7 cellular contexts compared by ENCODE assay signal in the genomic region with DNA sequence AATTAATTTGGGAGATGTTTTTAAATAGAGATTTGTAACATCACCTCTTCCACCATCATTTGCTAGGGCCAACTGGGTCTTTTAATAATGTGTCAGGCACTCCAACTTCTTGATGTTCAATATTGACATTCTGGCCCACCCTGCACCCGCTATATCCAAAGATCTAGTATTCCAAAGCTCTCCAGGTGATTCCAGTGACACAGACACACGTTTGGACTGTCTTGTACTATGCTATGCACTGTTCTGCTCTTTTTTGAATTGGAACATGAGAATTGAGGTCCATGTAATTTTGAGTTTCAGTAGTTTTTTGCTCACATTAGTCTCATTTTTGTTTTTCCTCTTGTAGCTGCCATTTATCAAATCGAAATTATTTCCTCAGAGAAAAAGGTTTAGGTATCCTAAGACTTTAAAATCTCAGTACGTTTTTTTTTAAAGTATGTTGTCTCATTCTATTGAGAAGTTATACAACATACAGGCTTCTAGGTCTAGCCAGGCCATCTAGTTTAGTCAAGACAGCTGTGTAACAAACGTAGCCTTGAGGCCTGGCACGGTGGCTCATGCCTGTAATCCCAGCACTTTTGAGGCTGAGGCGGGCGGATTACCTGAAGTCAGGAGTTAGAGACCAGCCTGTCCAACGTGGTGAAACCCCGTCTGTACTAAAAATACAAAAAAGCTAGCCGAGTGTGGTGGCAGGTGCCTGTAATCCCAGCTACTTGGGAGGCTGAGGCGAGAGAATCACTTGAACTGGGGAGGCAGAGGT. TPM values are rescaled to one million over a fixed set of nuclear protein-coding genes. Genes with fewer than 3 reads are reported as not detected.
DNase-seq lines count a peak whose midpoint lies in the region; ATAC-seq and TF ChIP-seq lines count a peak whose summit lies in the region.

No MANE protein-coding gene starts in this region.

- H3K36me3 Mint-ChIP-seq in H9 (ENCODE audit: insufficient read depth in 1 of 3, low read depth in 3 of 3) = peaks cover 1 to 20% (median 5%) of the 10 kb centered on the region in 3 experiments; a peak in 6 of 7 replicates
- H3K36me3 Mint-ChIP-seq in stimulated activated memory B cell treated with anti-CD40 and anti-IgM and Interleukin-4, amounts not matched to agents 10 μg/mL and 1 μg/mL and 100 μg/mL, for 72 hours = peaks cover 20% of the 10 kb centered on the region

- H3K36me3 ChIP-seq in hepatocyte (replicated peaks; ENCODE audit: insufficient read depth, low read depth) = no peaks in the 10 kb centered on the region

- H4K8ac ChIP-seq in H9 (replicated peaks; ENCODE audit: insufficient read length, low read depth, low read length) = no peak overlapping the region

- H3K27me3 ChIP-seq in H9 (ENCODE audit: insufficient read depth, low read length) (no peaks in the 10 kb centered on the region), hepatocyte (no peaks in the 10 kb centered on the region)

- H2AFZ ChIP-seq in H9 (ENCODE audit: low read length) (no peak overlapping the region), hepatocyte (no peak overlapping the region)

- H4K5ac ChIP-seq in H9 (ENCODE audit: insufficient read length, low read depth, low read length) = no peak overlapping the region

- POLR2A ChIA-PET in HEK293T (lab: Yijun Ruan, JAX) = interaction anchor here (0.6 to 9.7 kb wide), 3 partner anchors 26 to 221 kb away, joined by 3 to 128 read pairs (median 4); partner anchors contain the start of genes TBCC and UBR2

- peaks cover 25 to 30% of the 10 kb centered on the region in 2 experiments for H3K4me1 Mint-ChIP-seq in H9
- peaks cover 30% of the 10 kb centered on the region for H3K4me1 Mint-ChIP-seq in stimulated activated memory B cell treated with anti-CD40 and anti-IgM and Interleukin-4, amounts not matched to agents 10 μg/mL and 1 μg/mL and 100 μg/mL, for 72 hours

- H4K91ac ChIP-seq in H9 (ENCODE audit: insufficient read length, low read depth, low read length) = no peak overlapping the region

- H3K4me1 ChIP-seq in H9 (ENCODE audit: insufficient read depth, low read length) (peaks cover 3% of the 10 kb centered on the region; the same call in 1 of the 2 replicates), hepatocyte (ENCODE audit: insufficient read depth) (peaks cover 39% of the 10 kb centered on the region)

- peak overlapping the region in 2 of 3 experiments; percentile 62 to 98; a peak in 5 of 7 replicates for H3K27ac Mint-ChIP-seq in H9
- no peak overlapping the region for H3K27ac Mint-ChIP-seq in stimulated activated memory B cell treated with anti-CD40 and anti-IgM and Interleukin-4, amounts not matched to agents 10 μg/mL and 1 μg/mL and 100 μg/mL, for 72 hours

- no peak overlapping the region for H3K4ac ChIP-seq in H9 (ENCODE audit: low read depth, low read length)

- DNase-seq in H9 (no peak), hepatocyte (ENCODE audit: low spot score) (no peak), HEK293T (ENCODE audit: extremely low spot score) (no peak), AG08395 (ENCODE audit: low spot score) (no peak)

- H3K56ac ChIP-seq in H9 (ENCODE audit: insufficient read length, low read depth, low read length) = no peak overlapping the region

- CTCF ChIA-PET in HEK293T (lab: Yijun Ruan, JAX) = no interaction called here

- no peaks in the 10 kb centered on the region for H3K9me3 Mint-ChIP-seq in H9
- no peaks in the 10 kb centered on the region for H3K9me3 Mint-ChIP-seq in stimulated activated memory B cell treated with anti-CD40 and anti-IgM and Interleukin-4, amounts not matched to agents 10 μg/mL and 1 μg/mL and 100 μg/mL, for 72 hours

- no peaks in the 10 kb centered on the region for H3K9me2 ChIP-seq in hepatocyte (replicated peaks; ENCODE audit: insufficient read depth)

- no peak overlapping the region for H3T11ph ChIP-seq in H9 (ENCODE audit: low read length)

- peaks cover 3% of the 10 kb centered on the region for H3K79me1 ChIP-seq in H9 (ENCODE audit: insufficient read depth, low read depth, low read length, poor library complexity, severe bottlenecking)

- peak overlapping the region; percentile 93 to 95 for H3K4me3 Mint-ChIP-seq in H9
- H3K4me3 Mint-ChIP-seq in stimulated activated memory B cell treated with anti-CD40 and anti-IgM and Interleukin-4, amounts not matched to agents 10 μg/mL and 1 μg/mL and 100 μg/mL, for 72 hours = peak overlapping the region; percentile 95

- H3K4me2 ChIP-seq in H9 (ENCODE audit: insufficient read depth, insufficient read length, low read length) = peak overlapping the region; percentile 69
- H3K4me2 ChIP-seq in hepatocyte = peak overlapping the region; percentile 84

- no peaks in the 10 kb centered on the region for H3K23me2 ChIP-seq in H9 (ENCODE audit: insufficient read length, low read depth, low read length, poor library complexity, severe bottlenecking)

- TF ChIP-seq CTCF in H9 (conservative IDR thresholded peaks at IDR 0.05) (no peak), VCaP (conservative IDR thresholded peaks at IDR 0.05) (no peak), hepatocyte (IDR thresholded peaks at IDR 0.05; ENCODE audit: poor library complexity) (no peak)

- no peak overlapping the region for H2BK15ac ChIP-seq in H9 (ENCODE audit: low read depth, low read length)

- no peaks in the 10 kb centered on the region for H4K20me1 ChIP-seq in H9 (ENCODE audit: control insufficient read depth, insufficient read depth, insufficient read length)
- peaks cover 11% of the 10 kb centered on the region for H4K20me1 ChIP-seq in hepatocyte (ENCODE audit: insufficient read depth, poor library complexity, severe bottlenecking)

- H3K79me2 ChIP-seq in H9 (ENCODE audit: insufficient read depth, low read length) (peaks cover 7% of the 10 kb centered on the region; the same call in 1 of the 2 replicates), hepatocyte (peaks cover 85% of the 10 kb centered on the region)

- no peak overlapping the region for H2AK5ac ChIP-seq in H9 (ENCODE audit: insufficient read length, low read length)

- no peak overlapping the region for H2BK20ac ChIP-seq in H9 (ENCODE audit: low read depth, low read length, poor library complexity, severe bottlenecking)

- no peak overlapping the region for H3K23ac ChIP-seq in H9 (ENCODE audit: insufficient read length, low read depth, low read length)

- WGBS in H9 (ENCODE audit: extremely low coverage, insufficient read length, low lambda C conversion rate) = no CpG with 5 or more reads among the region's 12 CpGs
- 76% methylated on average over 12 of the region's 12 CpGs for WGBS in hepatocyte (ENCODE audit: low lambda C conversion rate, missing lambda C conversion rate)

- no peak overlapping the region for H2BK12ac ChIP-seq in H9 (ENCODE audit: insufficient read length, low read depth, low read length)

- H3K4me3 ChIP-seq in hepatocyte = peak overlapping the region; percentile 91

- no peak overlapping the region for H2BK120ac ChIP-seq in H9 (ENCODE audit: low read depth, low read length, poor library complexity, severe bottlenecking)

- H2BK5ac ChIP-seq in H9 (ENCODE audit: insufficient read length, low read length) = no peak overlapping the region

- no peak overlapping the region for H3K14ac ChIP-seq in H9 (ENCODE audit: insufficient read depth, low read length)

- no peak for ATAC-seq in stimulated activated memory B cell treated with anti-CD40 and anti-IgM and Interleukin-4, amounts not matched to agents 10 μg/mL and 1 μg/mL and 100 μg/mL, for 72 hours
- ATAC-seq in HG03342 (IDR thresholded peaks at IDR 0.05; ENCODE audit: unreplicated experiment) = no peak

- no peak overlapping the region for H3K18ac ChIP-seq in H9 (ENCODE audit: insufficient read length, low read depth, low read length)

- no peak overlapping the region for H3K27ac ChIP-seq in H9 (ENCODE audit: insufficient read length, low read depth, low read length)
- peak overlapping the region; percentile 99 for H3K27ac ChIP-seq in VCaP
- peak overlapping the region; percentile 100 for H3K27ac ChIP-seq in hepatocyte

- H3K9ac ChIP-seq in H9 (ENCODE audit: extremely low read depth, insufficient read length, low read length) = peak overlapping the region; percentile 90

- H3K9me3 ChIP-seq in H9 (ENCODE audit: control insufficient read depth, low read depth, low read length) (no peaks in the 10 kb centered on the region), hepatocyte (ENCODE audit: low read depth) (no peaks in the 10 kb centered on the region)

- peaks cover 1% of the 10 kb centered on the region; the same call in 1 of the 2 replicates for H3K27me3 Mint-ChIP-seq in H9 (ENCODE audit: low read depth)
- H3K27me3 Mint-ChIP-seq in stimulated activated memory B cell treated with anti-CD40 and anti-IgM and Interleukin-4, amounts not matched to agents 10 μg/mL and 1 μg/mL and 100 μg/mL, for 72 hours = no peaks in the 10 kb centered on the region

TF ChIP-seq in HEK293T, 16 proteins besides CTCF, POLR2A, EP300 and RAD21:
- TF ChIP-seq FOXM1 (IDR thresholded peaks at IDR 0.05; ENCODE audit: borderline replicate concordance) (no peak), TARDBP (IDR thresholded peaks at IDR 0.05) (no peak), NFRKB (IDR thresholded peaks at IDR 0.05) (no peak), HDGF (IDR thresholded peaks at IDR 0.05; ENCODE audit: borderline replicate concordance) (no peak), FOXA1 (IDR thresholded peaks at IDR 0.05) (no peak), LEF1 (IDR thresholded peaks at IDR 0.05; ENCODE audit: borderline replicate concordance) (no peak), SUZ12 (IDR thresholded peaks at IDR 0.05) (no peak), FOXK2 (IDR thresholded peaks at IDR 0.05) (no peak), PKNOX1 (IDR thresholded peaks at IDR 0.05) (no peak), ZNF384 (IDR thresholded peaks at IDR 0.05) (no peak), ELF4 (IDR thresholded peaks at IDR 0.05) (no peak)

RNA-seq across cellular contexts. Expression of gene BICRAL, which starts 3.1 kb away (rescaled TPM):
- total RNA-seq in H9 (2021) (9.7 and 9.8 TPM in 2 replicates), hepatocyte (6.3 and 8.1 TPM in 2 replicates)
- 2.1 and 3.1 TPM in 2 replicates for polyA plus RNA-seq in hepatocyte

RNA-seq across cellular contexts. Expression of gene TBCC, which starts 39.0 kb away (rescaled TPM):
- 25.6 and 30.2 TPM in 2 replicates for total RNA-seq in H9 (2021)
- total RNA-seq in hepatocyte = 28.9 and 30.2 TPM in 2 replicates
- 22.1 and 31.5 TPM in 2 replicates for polyA plus RNA-seq in hepatocyte
